ENCODE assay signal across 16 cellular contexts in genomic region chr11:134654161-134654915, GRCh38.
A peak's percentile ranks its signal among the peaks of the same experiment; 100 is the strongest.
DNase-seq lines count a peak whose midpoint lies in the region; TF ChIP-seq lines count a peak whose summit lies in the region.
"Had no signal": no experiment of that assay in that cellular context is flagged by ENCODE, and none has a peak within 500 bp of the region (broad histone marks: within the 10 kb centered on the region; RNA-seq: fewer than 3 reads in every experiment).

No MANE protein-coding gene starts in this region.

- peak overlapping the region; percentile 2 for H2AFZ ChIP-seq in neural progenitor cell (replicated peaks)
- H2AFZ ChIP-seq in PC-9: no peak overlapping the region

- BruUV-seq in PC-9 (replicated peaks; lab: Mats Ljungman, UMichigan): no TSS peak

- H3K4me3 ChIP-seq in neural progenitor cell: no peak overlapping the region
- no peak overlapping the region for H3K4me3 ChIP-seq in PC-9
- H3K4me3 ChIP-seq: HAP-1, heart left ventricle, skin epidermis had no signal

- TF ChIP-seq CTCF in neural progenitor cell (IDR thresholded peaks at IDR 0.05): no peak
- no peak for TF ChIP-seq CTCF in chondrocyte (IDR thresholded peaks at IDR 0.05)
- TF ChIP-seq CTCF in PC-9 (conservative IDR thresholded peaks at IDR 0.05): no peak

- no peak overlapping the region for H3K27ac ChIP-seq in neural progenitor cell
- H3K27ac ChIP-seq in PC-9: no peak overlapping the region
- H3K27ac ChIP-seq: heart left ventricle, skin epidermis had no signal

- DNase-seq in stimulated activated CD4-positive, alpha-beta T cell treated with anti-CD3 and anti-CD28 coated beads, Interleukin-15, amount 100 ng/mL, for 24 hours: peak; percentile 57
- DNase-seq in stimulated activated CD4-positive, alpha-beta T cell treated with anti-CD3 and anti-CD28 coated beads, Interleukin-12 subunit alpha, Interleukin-12 subunit beta, amount 100 ng/mL, for 4 hours: no peak
- peak; percentile 44 for DNase-seq in activated T-cell treated with anti-CD3 and anti-CD28 coated beads, Interleukin-2, amount 50 U/mL, for 1 hour
- DNase-seq in neural progenitor cell (ENCODE audit: low spot score) (no peak), NCI-H524 treated with DMSO at 0.1 percent for 48 hours (lab: John Stamatoyannopoulos, UW) (no peak), midbrain (lab: John Stamatoyannopoulos, UW) (no peak), chondrocyte (ENCODE audit: low spot score) (no peak), PC-9 (no peak)
- DNase-seq: left colon; stimulated activated naive B cell treated with anti-CD40 and anti-IgM and Interleukin-4, amounts not matched to agents 10 μg/mL and 1 μg/mL and 100 μg/mL, for 72 hours; T1000 had no signal

- H3K4me1 ChIP-seq in neural progenitor cell: no peaks in the 10 kb centered on the region
- H3K4me1 ChIP-seq in PC-9 (replicated peaks; ENCODE audit: insufficient read depth): no peaks in the 10 kb centered on the region
- H3K4me1 ChIP-seq: HAP-1, heart left ventricle had no signal

- no peaks in the 10 kb centered on the region for H3K27me3 ChIP-seq in neural progenitor cell
- H3K27me3 ChIP-seq in PC-9 (ENCODE audit: insufficient read depth, low read depth): peaks cover 60% of the 10 kb centered on the region

- CTCF ChIA-PET in PC-9 (lab: Charles Lee): no interaction called here

- POLR2A ChIA-PET in PC-9 (lab: Charles Lee; ENCODE audit: unreplicated experiment): no interaction called here

- no peaks in the 10 kb centered on the region for H3K36me3 ChIP-seq in neural progenitor cell
- H3K36me3 ChIP-seq in PC-9 (ENCODE audit: low read depth): no peaks in the 10 kb centered on the region
- H3K36me3 ChIP-seq: HAP-1, heart left ventricle had no signal

- intact Hi-C loops in PC-9 (cut with micrococcal nuclease; ENCODE audit: unreplicated experiment): no loop called here

- H3K9me3 Mint-ChIP-seq in neural progenitor cell: peaks cover 2% of the 10 kb centered on the region
- H3K9me3 Mint-ChIP-seq in chondrocyte (ENCODE audit: low read depth): peaks cover 4% of the 10 kb centered on the region

- H3K4me3 Mint-ChIP-seq in neural progenitor cell (no peak overlapping the region), chondrocyte (ENCODE audit: unreplicated experiment) (no peak overlapping the region)
- H3K4me3 Mint-ChIP-seq: neural crest cell; stimulated activated naive B cell treated with anti-CD40 and anti-IgM and Interleukin-4, amounts not matched to agents 10 μg/mL and 1 μg/mL and 100 μg/mL, for 72 hours had no signal

- peak overlapping the region; percentile 90 for H3K27ac Mint-ChIP-seq in neural progenitor cell
- H3K27ac Mint-ChIP-seq in chondrocyte (ENCODE audit: unreplicated experiment): no peak overlapping the region
- H3K27ac Mint-ChIP-seq: activated T-helper 2 cell treated with anti-CD3 and anti-CD28 coated beads, Interferon-gamma antibody, Interleukin-2, Interleukin-4, amounts not matched to agents 10 μg/mL and 5 μg/mL and 100 μg/mL, durations not matched to agents 14 hours and 24 hours and 36 hours; stimulated activated naive B cell treated with anti-CD40 and anti-IgM and Interleukin-4, amounts not matched to agents 10 μg/mL and 1 μg/mL and 100 μg/mL, for 72 hours had no signal

- no peaks in the 10 kb centered on the region for H3K9me2 ChIP-seq in PC-9 (ENCODE audit: insufficient read depth)

- no peaks in the 10 kb centered on the region for H3K9me3 ChIP-seq in neural progenitor cell (ENCODE audit: low read depth)
- no peaks in the 10 kb centered on the region for H3K9me3 ChIP-seq in PC-9 (ENCODE audit: insufficient read depth, low read depth)
- H3K9me3 ChIP-seq: HAP-1, heart left ventricle had no signal

- H3K36me3 Mint-ChIP-seq in neural progenitor cell: no peaks in the 10 kb centered on the region
- H3K36me3 Mint-ChIP-seq in chondrocyte (ENCODE audit: low read depth): peaks cover 2% of the 10 kb centered on the region

- H3K9ac ChIP-seq in neural progenitor cell: no peak overlapping the region

- H3F3A ChIP-seq in neural progenitor cell (ENCODE audit: low read depth) (no peaks in the 10 kb centered on the region), PC-9 (ENCODE audit: insufficient read depth, low read depth) (no peaks in the 10 kb centered on the region)

- H3K4me2 ChIP-seq in neural progenitor cell (no peak overlapping the region), PC-9 (no peak overlapping the region)

- H4K20me1 ChIP-seq in neural progenitor cell (ENCODE audit: low read depth) (no peaks in the 10 kb centered on the region), PC-9 (ENCODE audit: insufficient read depth) (no peaks in the 10 kb centered on the region)

- H3K79me2 ChIP-seq in neural progenitor cell (ENCODE audit: low read depth) (no peaks in the 10 kb centered on the region), PC-9 (ENCODE audit: low read depth) (no peaks in the 10 kb centered on the region)

- peaks cover 16% of the 10 kb centered on the region for H3K4me1 Mint-ChIP-seq in neural progenitor cell
- H3K4me1 Mint-ChIP-seq in chondrocyte (ENCODE audit: low read depth): no peaks in the 10 kb centered on the region

- peaks cover 11% of the 10 kb centered on the region for H3K27me3 Mint-ChIP-seq in neural progenitor cell (ENCODE audit: insufficient read depth, low read depth)
- peaks cover 22% of the 10 kb centered on the region for H3K27me3 Mint-ChIP-seq in chondrocyte (ENCODE audit: low read depth)

Comparison
In these comparisons a context has a peak if more than half of its experiments do, and no peak if none do; other contexts are left out.
1. DNase-seq: peak in stimulated activated CD4-positive, alpha-beta T cell treated with anti-CD3 and anti-CD28 coated beads, Interleukin-15, amount 100 ng/mL, for 24 hours (single experiment) and activated T-cell treated with anti-CD3 and anti-CD28 coated beads, Interleukin-2, amount 50 U/mL, for 1 hour (single experiment); none in stimulated activated CD4-positive, alpha-beta T cell treated with anti-CD3 and anti-CD28 coated beads, Interleukin-12 subunit alpha, Interleukin-12 subunit beta, amount 100 ng/mL, for 4 hours (single experiment), neural progenitor cell (single experiment), NCI-H524 treated with DMSO at 0.1 percent for 48 hours (single experiment), midbrain (single experiment), chondrocyte (single experiment) and PC-9 (0 of 2).